Comparison of ENCODE assay signal across 15 cellular contexts in genomic region chr4:185599151-185599648, GRCh38.
"Had no signal": no experiment of that assay in that cellular context is flagged by ENCODE, and none has a peak within 500 bp of the region (broad histone marks: within the 10 kb centered on the region; RNA-seq: fewer than 3 reads in every experiment).

No MANE protein-coding gene starts in this region.

- FAIRE-seq: islet of Langerhans had no signal

- DNase-seq: activated CD4-positive, alpha-beta T cell treated with anti-CD3 and anti-CD28 coated beads, Interleukin-2, amount 50 U/mL, for 4 hours; activated naive CD4-positive, alpha-beta T cell treated with anti-CD3 and anti-CD28 coated beads, Interleukin-2, amount 10 ng/mL, durations not matched to agents 7 days and 5 days; caudate nucleus; colonic mucosa; mesenchymal stem cell; natural killer cell; posterior cingulate gyrus; stimulated activated naive CD8-positive, alpha-beta T cell treated with anti-CD3 and anti-CD28 coated beads, Interleukin-15, Interleukin-2, amounts not matched to agents 100 U/mL and 50 U/mL, for 24 hours; testis had no signal

- H3K4me1 Mint-ChIP-seq: activated naive CD4-positive, alpha-beta T cell treated with anti-CD3 and anti-CD28 coated beads, Interleukin-2, amount 10 ng/mL, durations not matched to agents 7 days and 5 days had no signal

- H3K27ac Mint-ChIP-seq: activated naive CD4-positive, alpha-beta T cell treated with anti-CD3 and anti-CD28 coated beads, Interleukin-2, amount 10 ng/mL, durations not matched to agents 7 days and 5 days; activated T-helper 2 cell treated with anti-CD3 and anti-CD28 coated beads, Interferon-gamma antibody, Interleukin-2, Interleukin-4, amounts not matched to agents 10 μg/mL and 5 μg/mL and 100 μg/mL, durations not matched to agents 14 hours and 24 hours and 36 hours; natural killer cell; T-helper 2 cell treated with Interferon-gamma antibody and Interleukin-4, amounts not matched to agents 5 μg/mL and 100 μg/mL, for 36 hours had no signal

- H3K27me3 ChIP-seq: colonic mucosa, testis, vagina had no signal

- H3K4me3 ChIP-seq: colonic mucosa, smooth muscle cell, testis, vagina had no signal

- H3K27ac ChIP-seq: colonic mucosa, neutrophil, testis, vagina had no signal

- H3K36me3 ChIP-seq: colonic mucosa, neutrophil, vagina had no signal

- H3K9me3 ChIP-seq: colonic mucosa, neutrophil, testis, vagina had no signal

- H3K4me3 Mint-ChIP-seq: activated naive CD4-positive, alpha-beta T cell treated with anti-CD3 and anti-CD28 coated beads, Interleukin-2, amount 10 ng/mL, durations not matched to agents 7 days and 5 days; natural killer cell; T-helper 2 cell treated with Interferon-gamma antibody and Interleukin-4, amounts not matched to agents 5 μg/mL and 100 μg/mL, for 36 hours had no signal

- H3K4me1 ChIP-seq: colonic mucosa, testis, vagina had no signal

- ATAC-seq: natural killer cell; stimulated activated naive CD8-positive, alpha-beta T cell treated with anti-CD3 and anti-CD28 coated beads, Interleukin-15, Interleukin-2, amounts not matched to agents 100 U/mL and 50 U/mL, for 24 hours had no signal

- H3K9me3 Mint-ChIP-seq: activated naive CD4-positive, alpha-beta T cell treated with anti-CD3 and anti-CD28 coated beads, Interleukin-2, amount 10 ng/mL, durations not matched to agents 7 days and 5 days; activated T-helper 2 cell treated with anti-CD3 and anti-CD28 coated beads, Interferon-gamma antibody, Interleukin-2, Interleukin-4, amounts not matched to agents 10 μg/mL and 5 μg/mL and 100 μg/mL, durations not matched to agents 14 hours and 24 hours and 36 hours; natural killer cell; T-helper 2 cell treated with Interferon-gamma antibody and Interleukin-4, amounts not matched to agents 5 μg/mL and 100 μg/mL, for 36 hours had no signal

- H3K36me3 Mint-ChIP-seq: activated naive CD4-positive, alpha-beta T cell treated with anti-CD3 and anti-CD28 coated beads, Interleukin-2, amount 10 ng/mL, durations not matched to agents 7 days and 5 days; natural killer cell had no signal

- H3K4me2 ChIP-seq: smooth muscle cell had no signal
